Comparison of ENCODE assay signal across 1 cellular context in the genomic region with DNA sequence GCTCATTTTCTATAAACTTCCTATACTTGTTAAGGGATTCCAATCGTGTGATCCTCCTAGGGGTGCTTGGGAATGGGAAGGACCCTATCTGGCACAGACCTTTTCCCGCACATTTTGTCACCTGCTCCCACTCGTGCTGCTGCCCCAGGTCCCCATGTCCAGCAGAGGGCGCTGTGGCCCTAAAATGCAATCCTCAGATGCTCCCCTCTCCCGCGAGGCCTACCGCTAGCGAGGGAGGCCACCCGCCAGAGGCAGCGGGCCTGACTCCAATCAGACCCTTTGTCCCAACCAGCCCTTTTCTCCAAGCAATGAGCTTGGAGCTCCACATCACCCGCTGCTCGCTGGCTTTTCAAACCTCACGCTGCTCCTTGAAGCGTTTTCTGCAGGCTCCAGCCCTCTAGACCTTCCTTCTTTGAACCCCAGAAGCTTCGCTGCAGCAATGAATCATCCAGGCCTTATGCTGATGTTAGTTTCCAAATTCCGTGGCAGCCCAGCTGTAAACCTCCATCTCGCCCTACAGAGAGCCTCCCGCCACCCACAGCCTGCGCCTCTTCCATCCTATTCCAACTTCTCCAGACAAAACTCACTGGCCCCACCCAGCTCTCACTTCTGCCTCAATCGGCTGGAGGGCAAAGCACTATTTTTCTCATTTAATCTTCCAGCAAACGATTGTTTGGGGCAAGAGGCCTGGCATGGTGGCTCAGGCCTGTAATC.
TF ChIP-seq lines count a peak whose summit lies in the region.

No MANE protein-coding gene starts in this region.

TF ChIP-seq in HepG2, 621 proteins besides CTCF, POLR2A, EP300 and RAD21 (continued from another document and continues in another):
- TF ChIP-seq NFAT5 (CRISPR knock-in tag; IDR thresholded peaks at IDR 0.05) (0 out of 2 replicates have a peak, but pooled peaks have one; percentile 57), ZNF274 (CRISPR knock-in tag; IDR thresholded peaks at IDR 0.05) (peak; percentile 69), ONECUT2 (CRISPR knock-in tag; IDR thresholded peaks at IDR 0.05) (no peak), ZEB1 (IDR thresholded peaks at IDR 0.05; ENCODE audit: insufficient replicate concordance, low read depth) (no peak), ZNF333 (CRISPR knock-in tag; IDR thresholded peaks at IDR 0.05; ENCODE audit: borderline replicate concordance) (no peak), U2AF2 (IDR thresholded peaks at IDR 0.05; ENCODE audit: low read depth, low read length) (no peak), ZNF326 (CRISPR knock-in tag; IDR thresholded peaks at IDR 0.05; ENCODE audit: borderline replicate concordance) (no peak), ELF1 (CRISPR knock-in tag; IDR thresholded peaks at IDR 0.05) (no peak), FOXM1 (CRISPR knock-in tag; IDR thresholded peaks at IDR 0.05) (no peak), SP4 (CRISPR knock-in tag; IDR thresholded peaks at IDR 0.05) (peak; percentile 62; the same call in 1 of the 2 replicates), ZBTB44 (CRISPR knock-in tag; IDR thresholded peaks at IDR 0.05) (peak; percentile 17; the same call in 1 of the 2 replicates), HOXA3 (CRISPR knock-in tag; IDR thresholded peaks at IDR 0.05) (peak; percentile 67), ATF2 (CRISPR knock-in tag; IDR thresholded peaks at IDR 0.05) (no peak; the same call in 1 of the 2 replicates), SALL2 (CRISPR knock-in tag; IDR thresholded peaks at IDR 0.05) (peak; percentile 71; the same call in 1 of the 2 replicates), PHF8 (CRISPR knock-in tag; IDR thresholded peaks at IDR 0.05) (peak; percentile 54), ZBTB8A (CRISPR knock-in tag; IDR thresholded peaks at IDR 0.05; ENCODE audit: borderline replicate concordance, low read depth) (no peak), KLF12 (CRISPR knock-in tag; IDR thresholded peaks at IDR 0.05; ENCODE audit: borderline replicate concordance) (0 out of 2 replicates have a peak, but pooled peaks have one; percentile 54), ZNF343 (CRISPR knock-in tag; IDR thresholded peaks at IDR 0.05) (no peak), TEAD3 (CRISPR knock-in tag; optimal IDR thresholded peaks at IDR 0.05; ENCODE audit: borderline replicate concordance) (peak; percentile 84), ZNF136 (CRISPR knock-in tag; IDR thresholded peaks at IDR 0.05; ENCODE audit: low read depth) (no peak), ZGPAT (CRISPR knock-in tag; IDR thresholded peaks at IDR 0.05) (peak; percentile 44; the same call in 1 of the 2 replicates), ZNF101 (CRISPR knock-in tag; IDR thresholded peaks at IDR 0.05; ENCODE audit: borderline replicate concordance, low read depth) (no peak), ZNF841 (CRISPR knock-in tag; IDR thresholded peaks at IDR 0.05; ENCODE audit: borderline replicate concordance) (no peak), EZH2 (conservative IDR thresholded peaks at IDR 0.05; ENCODE audit: low read depth, low read length) (no peak), PTBP1 (IDR thresholded peaks at IDR 0.05; ENCODE audit: low read depth, low read length, poor library complexity, severe bottlenecking) (no peak), TRIM24 (CRISPR knock-in tag; IDR thresholded peaks at IDR 0.05) (no peak), ZNF83 (CRISPR knock-in tag; IDR thresholded peaks at IDR 0.05; ENCODE audit: borderline replicate concordance) (no peak; the same call in 1 of the 2 replicates), SP5 (CRISPR knock-in tag; IDR thresholded peaks at IDR 0.05; ENCODE audit: borderline replicate concordance, low read depth) (no peak), NFATC3 (CRISPR knock-in tag; IDR thresholded peaks at IDR 0.05) (no peak), NRL (CRISPR knock-in tag; IDR thresholded peaks at IDR 0.05; ENCODE audit: borderline replicate concordance) (0 out of 2 replicates have a peak, but pooled peaks have one; percentile 50)
- TF ChIP-seq, protein P1, sequence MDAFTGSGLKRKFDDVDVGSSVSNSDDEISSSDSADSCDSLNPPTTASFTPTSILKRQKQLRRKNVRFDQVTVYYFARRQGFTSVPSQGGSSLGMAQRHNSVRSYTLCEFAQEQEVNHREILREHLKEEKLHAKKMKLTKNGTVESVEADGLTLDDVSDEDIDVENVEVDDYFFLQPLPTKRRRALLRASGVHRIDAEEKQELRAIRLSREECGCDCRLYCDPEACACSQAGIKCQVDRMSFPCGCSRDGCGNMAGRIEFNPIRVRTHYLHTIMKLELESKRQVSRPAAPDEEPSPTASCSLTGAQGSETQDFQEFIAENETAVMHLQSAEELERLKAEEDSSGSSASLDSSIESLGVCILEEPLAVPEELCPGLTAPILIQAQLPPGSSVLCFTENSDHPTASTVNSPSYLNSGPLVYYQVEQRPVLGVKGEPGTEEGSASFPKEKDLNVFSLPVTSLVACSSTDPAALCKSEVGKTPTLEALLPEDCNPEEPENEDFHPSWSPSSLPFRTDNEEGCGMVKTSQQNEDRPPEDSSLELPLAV (CRISPR knock-in tag; conservative IDR thresholded peaks at IDR 0.05; ENCODE audit: low read depth), result no peak
- TF ChIP-seq, protein P2, sequence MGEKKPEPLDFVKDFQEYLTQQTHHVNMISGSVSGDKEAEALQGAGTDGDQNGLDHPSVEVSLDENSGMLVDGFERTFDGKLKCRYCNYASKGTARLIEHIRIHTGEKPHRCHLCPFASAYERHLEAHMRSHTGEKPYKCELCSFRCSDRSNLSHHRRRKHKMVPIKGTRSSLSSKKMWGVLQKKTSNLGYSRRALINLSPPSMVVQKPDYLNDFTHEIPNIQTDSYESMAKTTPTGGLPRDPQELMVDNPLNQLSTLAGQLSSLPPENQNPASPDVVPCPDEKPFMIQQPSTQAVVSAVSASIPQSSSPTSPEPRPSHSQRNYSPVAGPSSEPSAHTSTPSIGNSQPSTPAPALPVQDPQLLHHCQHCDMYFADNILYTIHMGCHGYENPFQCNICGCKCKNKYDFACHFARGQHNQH (CRISPR knock-in tag; IDR thresholded peaks at IDR 0.05), result peak; percentile 77; the same call in 1 of the 2 replicates
- TF ChIP-seq, protein P3, sequence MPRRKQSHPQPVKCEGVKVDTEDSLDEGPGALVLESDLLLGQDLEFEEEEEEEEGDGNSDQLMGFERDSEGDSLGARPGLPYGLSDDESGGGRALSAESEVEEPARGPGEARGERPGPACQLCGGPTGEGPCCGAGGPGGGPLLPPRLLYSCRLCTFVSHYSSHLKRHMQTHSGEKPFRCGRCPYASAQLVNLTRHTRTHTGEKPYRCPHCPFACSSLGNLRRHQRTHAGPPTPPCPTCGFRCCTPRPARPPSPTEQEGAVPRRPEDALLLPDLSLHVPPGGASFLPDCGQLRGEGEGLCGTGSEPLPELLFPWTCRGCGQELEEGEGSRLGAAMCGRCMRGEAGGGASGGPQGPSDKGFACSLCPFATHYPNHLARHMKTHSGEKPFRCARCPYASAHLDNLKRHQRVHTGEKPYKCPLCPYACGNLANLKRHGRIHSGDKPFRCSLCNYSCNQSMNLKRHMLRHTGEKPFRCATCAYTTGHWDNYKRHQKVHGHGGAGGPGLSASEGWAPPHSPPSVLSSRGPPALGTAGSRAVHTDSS (CRISPR knock-in tag; conservative IDR thresholded peaks at IDR 0.05), result no peak
- TF ChIP-seq, protein P4, sequence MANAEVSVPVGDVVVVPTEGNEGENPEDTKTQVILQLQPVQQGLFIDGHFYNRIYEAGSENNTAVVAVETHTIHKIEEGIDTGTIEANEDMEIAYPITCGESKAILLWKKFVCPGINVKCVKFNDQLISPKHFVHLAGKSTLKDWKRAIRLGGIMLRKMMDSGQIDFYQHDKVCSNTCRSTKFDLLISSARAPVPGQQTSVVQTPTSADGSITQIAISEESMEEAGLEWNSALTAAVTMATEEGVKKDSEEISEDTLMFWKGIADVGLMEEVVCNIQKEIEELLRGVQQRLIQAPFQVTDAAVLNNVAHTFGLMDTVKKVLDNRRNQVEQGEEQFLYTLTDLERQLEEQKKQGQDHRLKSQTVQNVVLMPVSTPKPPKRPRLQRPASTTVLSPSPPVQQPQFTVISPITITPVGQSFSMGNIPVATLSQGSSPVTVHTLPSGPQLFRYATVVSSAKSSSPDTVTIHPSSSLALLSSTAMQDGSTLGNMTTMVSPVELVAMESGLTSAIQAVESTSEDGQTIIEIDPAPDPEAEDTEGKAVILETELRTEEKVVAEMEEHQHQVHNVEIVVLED (CRISPR knock-in tag; IDR thresholded peaks at IDR 0.05; ENCODE audit: borderline replicate concordance), result no peak
